8 cellular contexts compared by ENCODE assay signal in the genomic region with DNA sequence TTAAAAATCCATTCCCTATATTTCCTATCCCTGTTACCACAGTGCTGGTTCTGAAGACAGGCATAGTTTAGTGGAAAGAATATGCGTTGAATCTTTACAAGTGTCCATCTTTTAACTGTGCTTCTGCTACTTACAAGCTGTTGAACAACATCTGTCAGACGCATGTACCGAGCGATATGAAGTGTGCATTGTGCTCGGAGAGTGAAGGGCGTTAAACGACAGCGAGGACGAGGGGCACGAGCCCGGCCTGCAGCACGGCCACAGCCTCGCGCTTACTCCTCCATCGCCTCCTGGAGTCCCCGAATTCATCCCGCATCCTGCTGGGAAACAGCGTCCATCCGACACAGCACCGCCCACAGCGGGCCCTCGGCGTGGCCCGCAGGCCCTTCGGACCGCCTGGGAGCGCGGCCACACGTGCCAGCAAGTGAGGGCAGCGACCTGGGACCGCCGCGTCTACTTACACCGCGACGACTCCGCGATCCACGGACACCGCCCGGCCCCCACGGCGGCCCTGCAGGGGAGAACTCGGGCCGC. TPM values are rescaled to one million over a fixed set of nuclear protein-coding genes. Genes with fewer than 3 reads are reported as not detected.
DNase-seq lines count a peak whose midpoint lies in the region.

No MANE protein-coding gene starts in this region.

- in situ Hi-C loops in HAP-1 (cut with MboI; ENCODE audit: low sequenced_read_pairs), result no loop called here

- H3K4me1 ChIP-seq in HAP-1, result peaks cover 21% of the 10 kb centered on the region
- no peaks in the 10 kb centered on the region for H3K4me1 ChIP-seq in iPS DF 6.9 (ENCODE audit: control insufficient read depth, insufficient read depth, low read length)
- peaks cover 51 to 77% (median 56%) of the 10 kb centered on the region in 3 donors for H3K4me1 ChIP-seq in skeletal muscle tissue (ENCODE audit: control insufficient read depth in 3 of 3, insufficient read depth in 3 of 3, low read length in 3 of 3)

- peak; percentile 40 for DNase-seq in NCI-H2227 (lab: John Stamatoyannopoulos, UW; ENCODE audit: unreplicated experiment)
- no peak for DNase-seq in NCI-H2227 treated with DMSO at 0.1 percent for 48 hours (lab: John Stamatoyannopoulos, UW)
- peak; percentile 4 to 48 for DNase-seq in HAP-1 (ENCODE audit: low spot score in 2 of 2)
- DNase-seq in NAMALWA (ENCODE audit: low spot score), result peak; percentile 66
- no peak for DNase-seq in iPS DF 6.9 (ENCODE audit: low read depth, low spot score)
- DNase-seq in cortex of kidney (lab: John Stamatoyannopoulos, UW), result no peak

- H3K27ac ChIP-seq in angular gyrus (ENCODE audit: low read depth, low read length) (peak overlapping the region; percentile 97), iPS DF 6.9 (ENCODE audit: low read length) (no peak overlapping the region), skeletal muscle tissue (ENCODE audit: low read depth, low read length) (peak overlapping the region; percentile 99)

- H3K4me3 ChIP-seq in HAP-1, result peak overlapping the region; percentile 98
- H3K4me3 ChIP-seq in iPS DF 6.9 (ENCODE audit: low read length), result peak overlapping the region; percentile 89
- H3K4me3 ChIP-seq in skeletal muscle tissue (ENCODE audit: low read length in 3 of 3), result peak overlapping the region; percentile 80 to 99 (median 95)

- H3K9ac ChIP-seq in skeletal muscle tissue (ENCODE audit: low read depth in 1 of 3, low read length in 3 of 3), result peak overlapping the region; percentile 94 to 98 (median 98)

- H3K9me3 ChIP-seq in HAP-1 (no peaks in the 10 kb centered on the region), iPS DF 6.9 (ENCODE audit: control insufficient read depth, insufficient read depth, low read length) (no peaks in the 10 kb centered on the region), skeletal muscle tissue (ENCODE audit: control insufficient read depth in 3 of 3, low read length in 3 of 3) (no peaks in the 10 kb centered on the region)

- no CpG with 5 or more reads among the region's 45 CpGs for WGBS in iPS DF 6.9 (ENCODE audit: insufficient coverage, insufficient read length)

- H3K36me3 ChIP-seq in HAP-1 (replicated peaks) (peaks cover 47% of the 10 kb centered on the region), iPS DF 6.9 (ENCODE audit: control insufficient read depth, insufficient read depth, low read length) (peaks cover 3% of the 10 kb centered on the region; the same call in 1 of the 2 replicates), skeletal muscle tissue (ENCODE audit: control insufficient read depth in 3 of 3, insufficient read depth in 3 of 3, low read length in 3 of 3) (peaks cover 5 to 21% (median 17%) of the 10 kb centered on the region in 3 donors)

- H3K27me3 ChIP-seq in HAP-1 (ENCODE audit: low read depth) (no peaks in the 10 kb centered on the region), iPS DF 6.9 (ENCODE audit: control insufficient read depth, insufficient read depth, low read length) (no peaks in the 10 kb centered on the region), skeletal muscle tissue (ENCODE audit: control insufficient read depth in 3 of 3, insufficient read depth in 3 of 3, low read length in 3 of 3) (no peaks in the 10 kb centered on the region)

RNA-seq across cellular contexts. Expression of a gene that starts 0.5 kb away (rescaled TPM):
- total RNA-seq in skeletal muscle tissue, result 36.0 TPM

RNA-seq across cellular contexts. Expression of a gene that starts 1.5 kb away (rescaled TPM):
- total RNA-seq in skeletal muscle tissue, result 67.3 TPM

RNA-seq across cellular contexts. Expression of a gene that starts 49.5 kb away (rescaled TPM):
- not detected for total RNA-seq in skeletal muscle tissue

Comparison
In these comparisons a context has a peak if more than half of its experiments do, and no peak if none do; other contexts are left out.
1. DNase-seq: peak in NCI-H2227 (single experiment), HAP-1 (2 of 2) and NAMALWA (single experiment); none in NCI-H2227 treated with DMSO at 0.1 percent for 48 hours (single experiment), iPS DF 6.9 (single experiment) and cortex of kidney (single experiment).
2. Peak in every context shown above with its lines, with median percentiles within 50 percentile points of each other: H3K4me3 ChIP-seq.